Comparison of ENCODE assay signal across 17 cellular contexts in the genomic region with DNA sequence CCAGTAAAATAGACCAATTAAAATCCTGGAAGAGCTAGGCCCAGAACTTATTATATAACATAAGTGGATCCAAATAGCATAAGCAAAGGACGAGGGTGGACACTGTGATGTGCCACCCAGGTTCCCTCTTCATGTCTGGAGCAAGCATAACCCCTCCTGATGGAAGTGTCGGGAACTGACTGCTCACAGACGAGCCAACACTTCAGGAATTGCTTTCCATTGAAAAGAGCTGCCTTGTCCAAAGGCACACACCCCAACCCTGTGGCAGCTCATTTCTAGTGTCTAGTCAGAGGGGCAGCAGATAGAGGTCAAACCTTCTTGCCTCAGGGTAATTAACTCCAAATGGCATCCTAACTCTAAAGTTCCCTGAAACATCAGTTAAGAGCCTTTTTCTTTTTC. TPM values are rescaled to one million over a fixed set of nuclear protein-coding genes. Genes with fewer than 3 reads are reported as not detected.
A peak's percentile ranks its signal among the peaks of the same experiment; 100 is the strongest.
DNase-seq lines count a peak whose midpoint lies in the region; ATAC-seq and TF ChIP-seq lines count a peak whose summit lies in the region.
"Had no signal": no experiment of that assay in that cellular context is flagged by ENCODE, and none has a peak within 500 bp of the region (broad histone marks: within the 10 kb centered on the region; RNA-seq: fewer than 3 reads in every experiment).

No MANE protein-coding gene starts in this region.

- H3K27me3 ChIP-seq in neural progenitor cell (no peaks in the 10 kb centered on the region), adrenal gland (no peaks in the 10 kb centered on the region)
- no peaks in the 10 kb centered on the region for H3K27me3 ChIP-seq in CD8-positive, alpha-beta T cell (ENCODE audit: insufficient read depth, low read length)
- H3K27me3 ChIP-seq: BLaER1 treated with 17β-estradiol and CSF1 and Interleukin-3, amounts not matched to agents 10 nM and 100 nM had no signal

- POLR2A ChIA-PET in CD8-positive, alpha-beta T cell (lab: Charles Lee), result no interaction called here

- peak overlapping the region; percentile 18; the same call in 1 of the 2 replicates for H3K27ac ChIP-seq in 22Rv1
- H3K27ac ChIP-seq in neural progenitor cell, result no peak overlapping the region
- no peak overlapping the region for H3K27ac ChIP-seq in adrenal gland
- no peak overlapping the region for H3K27ac ChIP-seq in CD8-positive, alpha-beta T cell (ENCODE audit: low read depth, low read length)
- H3K27ac ChIP-seq: GM23248 had no signal

- no peaks in the 10 kb centered on the region for H3K36me3 Mint-ChIP-seq in activated T-helper 17 cell treated with anti-CD3 and anti-CD28 coated beads, Interleukin-2, amount 50 U/mL, for 72 hours (ENCODE audit: low read depth)
- H3K36me3 Mint-ChIP-seq in neural progenitor cell, result no peaks in the 10 kb centered on the region
- H3K36me3 Mint-ChIP-seq in CD8-positive, alpha-beta T cell, result no peaks in the 10 kb centered on the region
- H3K36me3 Mint-ChIP-seq: CD4-positive, CD25-positive, alpha-beta regulatory T cell; IgD-negative memory B cell had no signal

- no peaks in the 10 kb centered on the region for H4K20me1 ChIP-seq in neural progenitor cell (ENCODE audit: low read depth)
- H4K20me1 ChIP-seq: BLaER1 treated with 17β-estradiol and CSF1 and Interleukin-3, amounts not matched to agents 10 nM and 100 nM had no signal

- no peaks in the 10 kb centered on the region for H3K9me3 Mint-ChIP-seq in activated T-helper 17 cell treated with anti-CD3 and anti-CD28 coated beads, Interleukin-2, amount 50 U/mL, for 72 hours
- no peaks in the 10 kb centered on the region for H3K9me3 Mint-ChIP-seq in neural progenitor cell
- H3K9me3 Mint-ChIP-seq in CD8-positive, alpha-beta T cell, result no peaks in the 10 kb centered on the region
- H3K9me3 Mint-ChIP-seq: IgD-negative memory B cell had no signal

- no peak overlapping the region for H3K9ac ChIP-seq in neural progenitor cell
- H3K9ac ChIP-seq: BLaER1 treated with 17β-estradiol and CSF1 and Interleukin-3, amounts not matched to agents 10 nM and 100 nM; GM23248 had no signal

- H3K4me1 Mint-ChIP-seq in activated T-helper 17 cell treated with anti-CD3 and anti-CD28 coated beads, Interleukin-2, amount 50 U/mL, for 72 hours, result peaks cover 4% of the 10 kb centered on the region
- peaks cover 2% of the 10 kb centered on the region for H3K4me1 Mint-ChIP-seq in neural progenitor cell
- H3K4me1 Mint-ChIP-seq in CD8-positive, alpha-beta T cell (ENCODE audit: low read depth), result peaks cover 2% of the 10 kb centered on the region
- H3K4me1 Mint-ChIP-seq: CD4-positive, CD25-positive, alpha-beta regulatory T cell; H9 had no signal

- no peaks in the 10 kb centered on the region for H3F3A ChIP-seq in neural progenitor cell (ENCODE audit: low read depth)

- no peak overlapping the region for H2AFZ ChIP-seq in neural progenitor cell (replicated peaks)
- H2AFZ ChIP-seq: GM23248 had no signal

- H3K9me3 ChIP-seq in neural progenitor cell (ENCODE audit: low read depth) (no peaks in the 10 kb centered on the region), adrenal gland (replicated peaks in 1 of 3) (no peaks in the 10 kb centered on the region)
- H3K9me3 ChIP-seq in CD8-positive, alpha-beta T cell (ENCODE audit: low read length), result no peaks in the 10 kb centered on the region

- H3K4me2 ChIP-seq in neural progenitor cell, result no peak overlapping the region

- no peak for TF ChIP-seq CTCF in 22Rv1 (IDR thresholded peaks at IDR 0.05)
- no peak for TF ChIP-seq CTCF in neural progenitor cell (IDR thresholded peaks at IDR 0.05)
- no peak for TF ChIP-seq CTCF in adrenal gland (IDR thresholded peaks at IDR 0.05)
- no peak for TF ChIP-seq CTCF in CD8-positive, alpha-beta T cell (IDR thresholded peaks at IDR 0.05)

- H3K27me3 Mint-ChIP-seq in activated T-helper 17 cell treated with anti-CD3 and anti-CD28 coated beads, Interleukin-2, amount 50 U/mL, for 72 hours, result no peaks in the 10 kb centered on the region
- H3K27me3 Mint-ChIP-seq in neural progenitor cell (ENCODE audit: insufficient read depth, low read depth), result no peaks in the 10 kb centered on the region
- no peaks in the 10 kb centered on the region for H3K27me3 Mint-ChIP-seq in CD8-positive, alpha-beta T cell (ENCODE audit: low read depth)
- H3K27me3 Mint-ChIP-seq: CD4-positive, CD25-positive, alpha-beta regulatory T cell; IgD-negative memory B cell had no signal

- ATAC-seq in activated T-helper 17 cell treated with anti-CD3 and anti-CD28 coated beads, Interleukin-2, amount 50 U/mL, for 72 hours (replicated peaks), result no peak
- no peak for ATAC-seq in HG03378 (IDR thresholded peaks at IDR 0.05; ENCODE audit: unreplicated experiment)
- ATAC-seq in CD8-positive, alpha-beta T cell, result no peak
- ATAC-seq: GM12878 had no signal

- H3K36me3 ChIP-seq in neural progenitor cell (no peaks in the 10 kb centered on the region), adrenal gland (replicated peaks in 1 of 2) (no peaks in the 10 kb centered on the region)
- H3K36me3 ChIP-seq in CD8-positive, alpha-beta T cell (ENCODE audit: insufficient read depth, low read length), result no peaks in the 10 kb centered on the region
- H3K36me3 ChIP-seq: BLaER1 treated with 17β-estradiol and CSF1 and Interleukin-3, amounts not matched to agents 10 nM and 100 nM had no signal

- intact Hi-C loops in adrenal gland (cut with DNase I), result no loop called here
- intact Hi-C loops in CD8-positive, alpha-beta T cell (cut with DNase I, micrococcal nuclease), result no loop called here

- H3K4me1 ChIP-seq in neural progenitor cell, result no peaks in the 10 kb centered on the region
- H3K4me1 ChIP-seq in adrenal gland (replicated peaks in 1 of 2), result no peaks in the 10 kb centered on the region
- no peaks in the 10 kb centered on the region for H3K4me1 ChIP-seq in CD8-positive, alpha-beta T cell (ENCODE audit: insufficient read depth, low read length)

- TF ChIP-seq POLR2A in adrenal gland (IDR thresholded peaks at IDR 0.05), result no peak

- 90 to 93% (median 92%) methylated on average over 3 of the region's 3 CpGs for WGBS in adrenal gland, 4 donors

- no peak overlapping the region for H3K4me3 Mint-ChIP-seq in activated T-helper 17 cell treated with anti-CD3 and anti-CD28 coated beads, Interleukin-2, amount 50 U/mL, for 72 hours
- no peak overlapping the region for H3K4me3 Mint-ChIP-seq in neural progenitor cell
- H3K4me3 Mint-ChIP-seq in CD8-positive, alpha-beta T cell, result no peak overlapping the region
- H3K4me3 Mint-ChIP-seq: CD4-positive, CD25-positive, alpha-beta regulatory T cell; H9; IgD-negative memory B cell had no signal

- CTCF ChIA-PET in CD8-positive, alpha-beta T cell (lab: Charles Lee), result no interaction called here

- DNase-seq in iPS-NIHi11 (ENCODE audit: low spot score) (peak; percentile 12), neural progenitor cell (ENCODE audit: low spot score) (peak; percentile 14), adrenal gland (no peak)
- DNase-seq in CD8-positive, alpha-beta T cell, result no peak
- DNase-seq: ACHN; Calu3; CD4-positive, CD25-positive, alpha-beta regulatory T cell; DMS 273 treated with DMSO at 0.1 percent for 48 hours; GM23248; H9 had no signal

- peak overlapping the region; percentile 3 for H3K27ac Mint-ChIP-seq in activated T-helper 17 cell treated with anti-CD3 and anti-CD28 coated beads, Interleukin-2, amount 50 U/mL, for 72 hours
- H3K27ac Mint-ChIP-seq in neural progenitor cell, result no peak overlapping the region
- H3K27ac Mint-ChIP-seq in CD8-positive, alpha-beta T cell, result no peak overlapping the region
- H3K27ac Mint-ChIP-seq: CD4-positive, CD25-positive, alpha-beta regulatory T cell; H9; IgD-negative memory B cell had no signal

- H3K4me3 ChIP-seq in neural progenitor cell (no peak overlapping the region), adrenal gland (no peak overlapping the region)
- no peak overlapping the region for H3K4me3 ChIP-seq in CD8-positive, alpha-beta T cell (ENCODE audit: low read depth, low read length)
- H3K4me3 ChIP-seq: BLaER1 treated with 17β-estradiol and CSF1 and Interleukin-3, amounts not matched to agents 10 nM and 100 nM; GM12878; GM23248 had no signal

- no peaks in the 10 kb centered on the region for H3K79me2 ChIP-seq in neural progenitor cell (ENCODE audit: low read depth)

RNA-seq across cellular contexts. Expression of a gene that starts 15.3 kb away (rescaled TPM):
- total RNA-seq in activated T-helper 17 cell treated with anti-CD3 and anti-CD28 coated beads, Interleukin-2, amount 50 U/mL, for 72 hours, result 1 to 10 TPM; 1.8 to 3.5 TPM
- total RNA-seq in neural progenitor cell (ENCODE audit: low replicate concordance) (26.9 and 45.9 TPM in 2 replicates), adrenal gland (1 to 10 TPM in 5 of 8 donors, under 1 TPM in 3; 0.17 to 3.8 (median 1.5) TPM)
- polyA plus RNA-seq in adrenal gland, result 1 to 10 TPM in 1 of 3 donors, under 1 TPM in 2; 0.64 to 1.2 (median 0.88) TPM
- under 1 TPM in 1 of 2 experiments, not detected in 1; 0.16 TPM for total RNA-seq in CD8-positive, alpha-beta T cell
- total RNA-seq: CD4-positive, CD25-positive, alpha-beta regulatory T cell; HT1080 had no signal
- polyA plus RNA-seq: CD4-positive, CD25-positive, alpha-beta regulatory T cell; IgD-negative memory B cell had no signal

Comparison
In these comparisons a context has a peak if more than half of its experiments do, and no peak if none do; other contexts are left out.
1. DNase-seq: peak in iPS-NIHi11 (single experiment) and neural progenitor cell (single experiment); none in adrenal gland (0 of 7) and CD8-positive, alpha-beta T cell (0 of 7).